In genomic region chr9:91915524-91916266, GRCh38 we compare ENCODE assay signal across 14 cellular contexts. TPM values are rescaled to one million over a fixed set of nuclear protein-coding genes. Genes with fewer than 3 reads are reported as not detected.
A peak's percentile ranks its signal among the peaks of the same experiment; 100 is the strongest.
DNase-seq lines count a peak whose midpoint lies in the region; ATAC-seq and TF ChIP-seq lines count a peak whose summit lies in the region.
"Had no signal": no experiment of that assay in that cellular context is flagged by ENCODE, and none has a peak within 500 bp of the region (broad histone marks: within the 10 kb centered on the region; RNA-seq: fewer than 3 reads in every experiment).

No MANE protein-coding gene starts in this region.

- no peaks in the 10 kb centered on the region; the same call in 1 of the 2 replicates for H3K36me3 Mint-ChIP-seq in WTC11
- H3K36me3 Mint-ChIP-seq in neural progenitor cell = peaks cover 13% of the 10 kb centered on the region
- no peaks in the 10 kb centered on the region for H3K36me3 Mint-ChIP-seq in glutamatergic neuron (ENCODE audit: unreplicated experiment)
- H3K36me3 Mint-ChIP-seq in natural killer cell = no peaks in the 10 kb centered on the region
- H3K36me3 Mint-ChIP-seq: IgD-negative memory B cell had no signal

- H3K4me1 Mint-ChIP-seq in WTC11 = peaks cover 24% of the 10 kb centered on the region
- peaks cover 37% of the 10 kb centered on the region for H3K4me1 Mint-ChIP-seq in neural progenitor cell
- peaks cover 23% of the 10 kb centered on the region for H3K4me1 Mint-ChIP-seq in glutamatergic neuron (ENCODE audit: low read depth, unreplicated experiment)
- no peaks in the 10 kb centered on the region for H3K4me1 Mint-ChIP-seq in natural killer cell

- POLR2A ChIA-PET in WTC11 (lab: Charles Lee) = interaction anchor here (0.5 kb wide), 1 partner anchor 324 kb away, joined by 4 read pairs; no protein-coding TSS in a partner anchor

- H3K9me3 ChIP-seq in neural progenitor cell (ENCODE audit: low read depth) = no peaks in the 10 kb centered on the region
- H3K9me3 ChIP-seq: Caco-2, HAP-1 had no signal

- no peak overlapping the region for H3K9ac ChIP-seq in neural progenitor cell

- peaks cover 19% of the 10 kb centered on the region for H3K4me1 ChIP-seq in neural progenitor cell
- H3K4me1 ChIP-seq: Caco-2, HAP-1 had no signal

- peaks cover 57% of the 10 kb centered on the region for H3K79me2 ChIP-seq in neural progenitor cell (ENCODE audit: low read depth)

- no peak for ATAC-seq in WTC11
- no peak for ATAC-seq in natural killer cell
- ATAC-seq: HepG2 had no signal

- intact Hi-C loops in natural killer cell (cut with micrococcal nuclease) = no loop called here

- H3K9me3 Mint-ChIP-seq in WTC11 (peaks cover 3% of the 10 kb centered on the region; the same call in 1 of the 2 replicates), neural progenitor cell (no peaks in the 10 kb centered on the region), glutamatergic neuron (ENCODE audit: unreplicated experiment) (peaks cover 7% of the 10 kb centered on the region), natural killer cell (no peaks in the 10 kb centered on the region)
- H3K9me3 Mint-ChIP-seq: CD4-positive, alpha-beta T cell; IgD-negative memory B cell had no signal

- H3F3A ChIP-seq in neural progenitor cell (ENCODE audit: low read depth) = peaks cover 1% of the 10 kb centered on the region

- no peak overlapping the region for H3K4me3 ChIP-seq in neural progenitor cell
- H3K4me3 ChIP-seq: HAP-1 had no signal

- no peaks in the 10 kb centered on the region for H3K36me3 ChIP-seq in neural progenitor cell
- H3K36me3 ChIP-seq: HAP-1 had no signal

- CTCF ChIA-PET in WTC11 (lab: Charles Lee) = interaction anchor here (1.8 kb wide), 1 partner anchor 34 kb away, joined by 5 read pairs; the partner anchor contains the start of gene ROR2

- H3K27me3 ChIP-seq in neural progenitor cell = no peaks in the 10 kb centered on the region

- no peak overlapping the region for H2AFZ ChIP-seq in neural progenitor cell (replicated peaks)

- H3K27ac ChIP-seq in neural progenitor cell = no peak overlapping the region
- H3K27ac ChIP-seq: C4-2B had no signal

- TF ChIP-seq CTCF in WTC11 (IDR thresholded peaks at IDR 0.05) = no peak
- TF ChIP-seq CTCF in neural progenitor cell (IDR thresholded peaks at IDR 0.05) = no peak
- TF ChIP-seq CTCF in glutamatergic neuron (IDR thresholded peaks at IDR 0.05; ENCODE audit: partially characterized antibody, unreplicated experiment) = no peak
- TF ChIP-seq CTCF in natural killer cell (IDR thresholded peaks at IDR 0.05) = no peak

- DNase-seq in WTC11 (ENCODE audit: low spot score) = no peak
- DNase-seq in ecto neural progenitor cell (ENCODE audit: low spot score) = peak; percentile 41
- peak; percentile 23 for DNase-seq in islet precursor cell
- no peak for DNase-seq in neural progenitor cell (ENCODE audit: low spot score)
- no peak for DNase-seq in T-helper 2 cell
- DNase-seq in glutamatergic neuron = no peak
- no peak for DNase-seq in natural killer cell
- DNase-seq: AML-193; Caco-2; CD4-positive, alpha-beta T cell had no signal

- H3K27ac Mint-ChIP-seq in WTC11 (no peak overlapping the region), neural progenitor cell (peak overlapping the region; percentile 74), glutamatergic neuron (ENCODE audit: unreplicated experiment) (no peak overlapping the region), natural killer cell (no peak overlapping the region)
- H3K27ac Mint-ChIP-seq: CD4-positive, alpha-beta T cell; IgD-negative memory B cell had no signal

- peaks cover 61% of the 10 kb centered on the region for H4K20me1 ChIP-seq in neural progenitor cell (ENCODE audit: low read depth)

- H3K4me2 ChIP-seq in neural progenitor cell = no peak overlapping the region

- no peak overlapping the region for H3K4me3 Mint-ChIP-seq in WTC11
- H3K4me3 Mint-ChIP-seq in neural progenitor cell = no peak overlapping the region
- no peak overlapping the region for H3K4me3 Mint-ChIP-seq in glutamatergic neuron (ENCODE audit: unreplicated experiment)
- H3K4me3 Mint-ChIP-seq in natural killer cell = no peak overlapping the region
- H3K4me3 Mint-ChIP-seq: CD4-positive, alpha-beta T cell; IgD-negative memory B cell had no signal

- H3K27me3 Mint-ChIP-seq in WTC11 (ENCODE audit: low read depth) (peaks cover 22% of the 10 kb centered on the region), neural progenitor cell (ENCODE audit: insufficient read depth, low read depth) (no peaks in the 10 kb centered on the region), glutamatergic neuron (ENCODE audit: unreplicated experiment) (peaks cover 4% of the 10 kb centered on the region), natural killer cell (ENCODE audit: low read depth in 2 of 2) (peaks cover 20 to 40% of the 10 kb centered on the region in 2 donors)

TF ChIP-seq in WTC11, 78 proteins besides CTCF, POLR2A, EP300 and RAD21:
- TF ChIP-seq E2F1 (CRISPR knock-in tag; IDR thresholded peaks at IDR 0.05) (no peak), JAZF1 (CRISPR knock-in tag; IDR thresholded peaks at IDR 0.05) (no peak), NFYB (CRISPR knock-in tag; conservative IDR thresholded peaks at IDR 0.05; ENCODE audit: low read depth) (peak; percentile 50), ZBTB43 (CRISPR knock-in tag; IDR thresholded peaks at IDR 0.05) (no peak)

RNA-seq across cellular contexts. Expression of gene ROR2, which starts 34.3 kb away (rescaled TPM):
- total RNA-seq in WTC11 (2021) = 15.2 to 19.8 TPM (median 15.9 TPM) in 3 replicates
- total RNA-seq in neural progenitor cell (ENCODE audit: low replicate concordance) = 20.1 and 32.7 TPM in 2 replicates
- 51.1 TPM for total RNA-seq in glutamatergic neuron (ENCODE audit: unreplicated experiment)
- 1 to 10 TPM in 1 of 3 donors, not detected in 2; 1.7 TPM for total RNA-seq in natural killer cell
- total RNA-seq: CD4-positive, alpha-beta T cell; HepG2 had no signal

Comparison
In these comparisons a context has a peak if more than half of its experiments do, and no peak if none do; other contexts are left out.
1. DNase-seq: peak in ecto neural progenitor cell (single experiment) and islet precursor cell (single experiment); none in WTC11 (single experiment), neural progenitor cell (single experiment), T-helper 2 cell (0 of 5), glutamatergic neuron (single experiment) and natural killer cell (single experiment).